In the genomic region with DNA sequence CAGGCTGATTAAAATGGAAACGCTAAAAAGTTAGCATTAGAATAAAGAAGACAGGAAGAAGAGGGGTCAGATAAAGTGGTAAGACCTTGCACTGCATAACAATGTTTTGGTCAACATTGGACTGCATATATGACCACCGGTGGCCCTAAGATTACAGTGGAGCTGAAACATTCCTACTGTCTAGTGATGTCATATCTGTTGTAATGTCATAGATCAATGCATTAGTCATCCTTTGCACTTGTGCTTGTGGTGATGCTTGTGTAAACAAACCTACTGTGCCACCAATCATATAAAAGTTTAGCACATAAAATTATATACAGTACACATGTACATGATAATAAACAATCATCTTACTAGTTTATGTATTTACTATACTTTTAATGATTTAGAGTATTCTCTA, we compare ENCODE assay signal across 22 cellular contexts.
A peak's percentile ranks its signal among the peaks of the same experiment; 100 is the strongest.
DNase-seq lines count a peak whose midpoint lies in the region; ATAC-seq, FAIRE-seq and TF ChIP-seq lines count a peak whose summit lies in the region.
"Had no signal": no experiment of that assay in that cellular context is flagged by ENCODE, and none has a peak within 500 bp of the region (broad histone marks: within the 10 kb centered on the region; RNA-seq: fewer than 3 reads in every experiment).

No MANE protein-coding gene starts in this region.

- DNase-seq in ELR (ENCODE audit: low read depth) (peak; percentile 82), PC-3 (peak; percentile 72), endothelial cell of umbilical vein (ENCODE audit: low read depth, low spot score) (peak; percentile 11), myocyte (ENCODE audit: low read depth) (peak; percentile 9), DMS 273 treated with DMSO at 0.1 percent for 48 hours (lab: John Stamatoyannopoulos, UW) (no peak), CD14-positive monocyte (ENCODE audit: low spot score) (no peak), SK-N-SH (no peak)
- DNase-seq in stimulated activated naive CD8-positive, alpha-beta T cell treated with anti-CD3 and anti-CD28 coated beads, Interleukin-15, amount 100 ng/mL, for 72 hours, result no peak
- DNase-seq: activated CD4-positive, alpha-beta T cell treated with anti-CD3 and anti-CD28 coated beads for 4 hours; endodermal cell; left cardiac atrium; NCI-H187; NCI-H69; pancreas; stimulated activated naive CD8-positive, alpha-beta T cell treated with anti-CD3 and anti-CD28 coated beads, Interleukin-15, Interleukin-2, amounts not matched to agents 100 U/mL and 50 U/mL, for 24 hours had no signal

- no peak overlapping the region for H3K27ac Mint-ChIP-seq in stimulated activated naive CD8-positive, alpha-beta T cell treated with anti-CD3 and anti-CD28 coated beads, Interleukin-15, amount 100 ng/mL, for 72 hours
- H3K27ac Mint-ChIP-seq in CD14-positive monocyte, result no peak overlapping the region
- H3K27ac Mint-ChIP-seq: activated naive CD8-positive, alpha-beta T cell; endodermal cell had no signal

- H2AFZ ChIP-seq in PC-3 (ENCODE audit: low read length) (no peak overlapping the region), endothelial cell of umbilical vein (ENCODE audit: low read depth, low read length) (no peak overlapping the region), SK-N-SH (ENCODE audit: low read depth) (no peak overlapping the region)
- H2AFZ ChIP-seq: hepatocyte had no signal

- H3K27me3 ChIP-seq in PC-3 (ENCODE audit: low read length), result no peaks in the 10 kb centered on the region
- no peaks in the 10 kb centered on the region for H3K27me3 ChIP-seq in endothelial cell of umbilical vein (ENCODE audit: control insufficient read depth in 2 of 2, insufficient read depth in 2 of 2, low read length in 2 of 2)
- no peaks in the 10 kb centered on the region for H3K27me3 ChIP-seq in SK-N-SH (ENCODE audit: insufficient read depth)
- H3K27me3 ChIP-seq: hepatocyte, pancreas, vagina had no signal

- no peak overlapping the region for H3K4me3 ChIP-seq in PC-3 (ENCODE audit: low read length)
- no peak overlapping the region for H3K4me3 ChIP-seq in endothelial cell of umbilical vein (replicated peaks in 1 of 3; ENCODE audit: insufficient read depth in 1 of 3, low read depth in 1 of 3, low read length in 3 of 3)
- H3K4me3 ChIP-seq in SK-N-SH (ENCODE audit: low read depth in 2 of 2, low read length in 1 of 2), result no peak overlapping the region
- H3K4me3 ChIP-seq: GM12878, hepatocyte, pancreas, smooth muscle cell, vagina had no signal

- peak; percentile 68 for ATAC-seq in PC-3
- no peak for ATAC-seq in stimulated activated naive CD8-positive, alpha-beta T cell treated with anti-CD3 and anti-CD28 coated beads, Interleukin-15, amount 100 ng/mL, for 72 hours
- ATAC-seq: GM12878; left cardiac atrium; pancreas; stimulated activated naive CD8-positive, alpha-beta T cell treated with anti-CD3 and anti-CD28 coated beads, Interleukin-15, Interleukin-2, amounts not matched to agents 100 U/mL and 50 U/mL, for 24 hours had no signal

- intact Hi-C loops in PC-3 (cut with micrococcal nuclease) (no loop called here), endothelial cell of umbilical vein (cut with micrococcal nuclease) (no loop called here), CD14-positive monocyte (cut with micrococcal nuclease) (no loop called here)

- H3K27ac ChIP-seq in PC-3 (ENCODE audit: low read length) (no peak overlapping the region), endothelial cell of umbilical vein (ENCODE audit: insufficient read depth, low read depth, low read length) (no peak overlapping the region), SK-N-SH (ENCODE audit: low read depth in 2 of 2, low read length in 1 of 2) (no peak overlapping the region)
- H3K27ac ChIP-seq: C4-2B, hepatocyte, HL-60, pancreas, vagina had no signal

- TF ChIP-seq CTCF in PC-3 (conservative IDR thresholded peaks at IDR 0.05; ENCODE audit: low read depth, low read length) (no peak), endothelial cell of umbilical vein (IDR thresholded peaks at IDR 0.05; ENCODE audit: extremely low read depth in 1 of 2, insufficient read depth in 1 of 2, low read depth in 1 of 2, low read length in 2 of 2) (no peak), CD14-positive monocyte (IDR thresholded peaks at IDR 0.05) (no peak), SK-N-SH (IDR thresholded peaks at IDR 0.05) (no peak)

- TF ChIP-seq POLR2A in endothelial cell of umbilical vein (IDR thresholded peaks at IDR 0.05; ENCODE audit: low read depth, low read length), result no peak

- H3K27me3 Mint-ChIP-seq in stimulated activated naive CD8-positive, alpha-beta T cell treated with anti-CD3 and anti-CD28 coated beads, Interleukin-15, amount 100 ng/mL, for 72 hours, result no peaks in the 10 kb centered on the region
- no peaks in the 10 kb centered on the region for H3K27me3 Mint-ChIP-seq in CD14-positive monocyte (ENCODE audit: low read depth in 3 of 3)
- H3K27me3 Mint-ChIP-seq: activated naive CD8-positive, alpha-beta T cell had no signal

- peaks cover 9% of the 10 kb centered on the region in 2 donors for H3K9me3 Mint-ChIP-seq in stimulated activated naive CD8-positive, alpha-beta T cell treated with anti-CD3 and anti-CD28 coated beads, Interleukin-15, amount 100 ng/mL, for 72 hours
- peaks cover 8 to 19% (median 10%) of the 10 kb centered on the region in 7 donors for H3K9me3 Mint-ChIP-seq in CD14-positive monocyte
- H3K9me3 Mint-ChIP-seq: endodermal cell had no signal

- no peak for TF ChIP-seq EP300 in SK-N-SH (IDR thresholded peaks at IDR 0.05; ENCODE audit: borderline replicate concordance in 1 of 2, low read depth in 1 of 2, low read length in 1 of 2)

- H3K36me3 ChIP-seq in PC-3 (ENCODE audit: low read depth, low read length) (peaks cover 38% of the 10 kb centered on the region), endothelial cell of umbilical vein (ENCODE audit: control insufficient read depth in 2 of 2, extremely low read depth in 1 of 2, insufficient read depth in 2 of 2, low read length in 2 of 2) (peaks cover 4 to 7% of the 10 kb centered on the region in 2 experiments), SK-N-SH (replicated peaks in 1 of 2; ENCODE audit: control insufficient read depth in 1 of 2, insufficient read depth in 2 of 2, low read length in 1 of 2) (peaks cover 34 to 54% of the 10 kb centered on the region in 2 experiments)

- H3K4me2 ChIP-seq in PC-3 (ENCODE audit: low read length) (no peak overlapping the region), endothelial cell of umbilical vein (ENCODE audit: insufficient read depth, low read length) (no peak overlapping the region), SK-N-SH (no peak overlapping the region)
- H3K4me2 ChIP-seq: hepatocyte, smooth muscle cell had no signal

- H3K4me1 Mint-ChIP-seq in stimulated activated naive CD8-positive, alpha-beta T cell treated with anti-CD3 and anti-CD28 coated beads, Interleukin-15, amount 100 ng/mL, for 72 hours, result no peaks in the 10 kb centered on the region
- no peaks in the 10 kb centered on the region for H3K4me1 Mint-ChIP-seq in CD14-positive monocyte
- H3K4me1 Mint-ChIP-seq: endodermal cell had no signal

- dilution Hi-C loops in endothelial cell of umbilical vein (cut with MboI; ENCODE audit: extremely low pct_ligation_motif_present, low sequenced_read_pairs), result no loop called here

- peaks cover 16 to 33% of the 10 kb centered on the region in 2 donors for H3K36me3 Mint-ChIP-seq in CD14-positive monocyte

- BruUV-seq in PC-3 (replicated peaks; lab: Mats Ljungman, UMichigan) (no TSS peak), endothelial cell of umbilical vein (replicated peaks; lab: Mats Ljungman, UMichigan) (no TSS peak)

- H4K20me1 ChIP-seq in PC-3 (ENCODE audit: low read length) (no peaks in the 10 kb centered on the region), endothelial cell of umbilical vein (replicated peaks; ENCODE audit: control insufficient read depth, extremely low read depth, insufficient read depth, low read length) (no peaks in the 10 kb centered on the region), SK-N-SH (ENCODE audit: insufficient read depth) (no peaks in the 10 kb centered on the region)

- no peaks in the 10 kb centered on the region for H3K9me1 ChIP-seq in endothelial cell of umbilical vein (replicated peaks; ENCODE audit: control insufficient read depth, extremely low read depth, insufficient read depth, low read length)

- CTCF ChIA-PET in PC-3 (lab: Charles Lee) (no interaction called here), endothelial cell of umbilical vein (lab: Charles Lee) (interaction anchor here (2.2 kb wide), 1 partner anchor 11 kb away, joined by 6 read pairs; no protein-coding TSS in a partner anchor), SK-N-SH (lab: Yijun Ruan, JAX) (interaction anchor here (0.8 to 1.4 kb wide), 2 partner anchors 57 to 966 kb away, joined by 3 read pairs; no protein-coding TSS in a partner anchor)

- H3F3A ChIP-seq in PC-3 (ENCODE audit: low read length, unreplicated experiment) (no peaks in the 10 kb centered on the region), SK-N-SH (replicated peaks; ENCODE audit: insufficient read depth) (peaks cover 7% of the 10 kb centered on the region)

- no peaks in the 10 kb centered on the region for H3K9me2 ChIP-seq in PC-3 (replicated peaks; ENCODE audit: low read length)
- no peaks in the 10 kb centered on the region for H3K9me2 ChIP-seq in SK-N-SH

- no peak for FAIRE-seq in endothelial cell of umbilical vein (lab: Jason Lieb, UNC)
- FAIRE-seq: GM12878, pancreas had no signal

- H3K79me2 ChIP-seq in PC-3 (ENCODE audit: low read length), result no peaks in the 10 kb centered on the region
- no peaks in the 10 kb centered on the region for H3K79me2 ChIP-seq in endothelial cell of umbilical vein (ENCODE audit: control insufficient read depth, insufficient read depth, low read length)
- no peaks in the 10 kb centered on the region for H3K79me2 ChIP-seq in SK-N-SH (ENCODE audit: insufficient read depth)
- H3K79me2 ChIP-seq: hepatocyte had no signal

- H3K9me3 ChIP-seq in PC-3 (ENCODE audit: low read length), result no peaks in the 10 kb centered on the region
- H3K9me3 ChIP-seq in endothelial cell of umbilical vein (replicated peaks; ENCODE audit: control insufficient read depth, insufficient read depth, low read length), result no peaks in the 10 kb centered on the region
- no peaks in the 10 kb centered on the region for H3K9me3 ChIP-seq in SK-N-SH
- H3K9me3 ChIP-seq: vagina had no signal

- H3K4me1 ChIP-seq in PC-3 (ENCODE audit: insufficient read depth, low read length) (peaks cover 19% of the 10 kb centered on the region), endothelial cell of umbilical vein (ENCODE audit: control insufficient read depth, extremely low read depth, insufficient read depth, low read length) (no peaks in the 10 kb centered on the region), SK-N-SH (ENCODE audit: control insufficient read depth in 1 of 2, insufficient read depth in 2 of 2, low read depth in 1 of 2, low read length in 1 of 2) (no peaks in the 10 kb centered on the region)
- H3K4me1 ChIP-seq: pancreas, vagina had no signal

- 93% methylated on average over 2 of the region's 2 CpGs for WGBS in SK-N-SH (ENCODE audit: low lambda C conversion rate)

- no peak overlapping the region for H3K9ac ChIP-seq in PC-3 (ENCODE audit: low read length)
- H3K9ac ChIP-seq in endothelial cell of umbilical vein (replicated peaks; ENCODE audit: extremely low read depth, insufficient read depth, low read length), result no peak overlapping the region
- H3K9ac ChIP-seq in SK-N-SH, result no peak overlapping the region

- no peak overlapping the region for H3K4me3 Mint-ChIP-seq in stimulated activated naive CD8-positive, alpha-beta T cell treated with anti-CD3 and anti-CD28 coated beads, Interleukin-15, amount 100 ng/mL, for 72 hours
- no peak overlapping the region for H3K4me3 Mint-ChIP-seq in CD14-positive monocyte
- H3K4me3 Mint-ChIP-seq: activated naive CD8-positive, alpha-beta T cell; endodermal cell had no signal

- POLR2A ChIA-PET in PC-3 (lab: Charles Lee; ENCODE audit: unreplicated experiment), result interaction anchor here (0.5 kb wide), 1 partner anchor 119 kb away, joined by 15 read pairs; no protein-coding TSS in a partner anchor
- POLR2A ChIA-PET in endothelial cell of umbilical vein (lab: Charles Lee), result no interaction called here
- POLR2A ChIA-PET in SK-N-SH (lab: Yijun Ruan, JAX), result no interaction called here

- TF ChIP-seq RAD21 in SK-N-SH (IDR thresholded peaks at IDR 0.05; ENCODE audit: low read length), result no peak

Comparison
In these comparisons a context has a peak if more than half of its experiments do, and no peak if none do; other contexts are left out.
1. DNase-seq: peak in ELR (single experiment), PC-3 (single experiment), endothelial cell of umbilical vein (single experiment) and myocyte (single experiment); none in DMS 273 treated with DMSO at 0.1 percent for 48 hours (single experiment), stimulated activated naive CD8-positive, alpha-beta T cell treated with anti-CD3 and anti-CD28 coated beads, Interleukin-15, amount 100 ng/mL, for 72 hours (0 of 2), CD14-positive monocyte (single experiment) and SK-N-SH (single experiment).